In the genomic region with DNA sequence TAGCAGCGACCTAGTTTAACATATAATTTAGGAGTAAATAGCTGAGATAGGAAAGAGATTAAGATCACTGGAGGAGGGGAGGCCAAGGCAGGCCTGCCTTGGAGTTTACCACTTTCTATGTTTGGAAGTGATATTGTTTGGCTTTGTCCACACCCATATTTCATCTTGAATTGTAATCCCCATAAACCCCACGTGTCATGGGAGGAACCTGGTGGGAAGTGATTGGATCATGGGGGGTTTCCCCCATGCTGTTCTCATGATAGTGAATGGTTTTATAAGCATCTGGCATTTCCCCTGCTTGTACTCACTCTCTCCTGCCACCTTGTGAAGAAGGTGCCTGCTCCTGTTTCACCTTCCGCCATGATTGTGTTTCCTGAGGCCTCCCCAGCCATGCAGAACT, we compare ENCODE assay signal across 17 cellular contexts. TPM values are rescaled to one million over a fixed set of nuclear protein-coding genes. Genes with fewer than 3 reads are reported as not detected.
A peak's percentile ranks its signal among the peaks of the same experiment; 100 is the strongest.
DNase-seq lines count a peak whose midpoint lies in the region; ATAC-seq and TF ChIP-seq lines count a peak whose summit lies in the region.
"Had no signal": no experiment of that assay in that cellular context is flagged by ENCODE, and none has a peak within 500 bp of the region (broad histone marks: within the 10 kb centered on the region; RNA-seq: fewer than 3 reads in every experiment).

No MANE protein-coding gene starts in this region.

- no peaks in the 10 kb centered on the region for H3K9me3 Mint-ChIP-seq in activated naive CD4-positive, alpha-beta T cell treated with anti-CD3 and anti-CD28 coated beads, Interleukin-2, amount 50 U/mL, for 72 hours
- H3K9me3 Mint-ChIP-seq: CD4-positive, CD25-positive, alpha-beta regulatory T cell; CD8-positive, alpha-beta memory T cell; GM23338; IgD-negative memory B cell had no signal

- intact Hi-C loops in left colon (cut with DNase I, micrococcal nuclease) = no loop called here

- no peaks in the 10 kb centered on the region for H3K36me3 ChIP-seq in HEK293 (ENCODE audit: control insufficient read depth in 2 of 2, insufficient read depth in 1 of 2, low read length in 2 of 2)
- H3K36me3 ChIP-seq: BE2C had no signal

- peak; percentile 63 for ATAC-seq in left colon
- no peak for ATAC-seq in activated naive CD4-positive, alpha-beta T cell treated with anti-CD3 and anti-CD28 coated beads, Interleukin-2, amount 50 U/mL, for 72 hours
- ATAC-seq: GM23338, HCT116, HepG2 had no signal

- no peak overlapping the region for H3K27ac Mint-ChIP-seq in activated naive CD4-positive, alpha-beta T cell treated with anti-CD3 and anti-CD28 coated beads, Interleukin-2, amount 50 U/mL, for 72 hours
- H3K27ac Mint-ChIP-seq: CD4-positive, CD25-positive, alpha-beta regulatory T cell; GM23338; IgD-negative memory B cell had no signal

- POLR2A ChIA-PET in HEK293 (lab: Yijun Ruan, JAX) = interaction anchor here (0.5 kb wide), 1 partner anchor 31 kb away, joined by 7 read pairs; no protein-coding TSS in a partner anchor

- no peaks in the 10 kb centered on the region for H3K36me3 Mint-ChIP-seq in activated naive CD4-positive, alpha-beta T cell treated with anti-CD3 and anti-CD28 coated beads, Interleukin-2, amount 50 U/mL, for 72 hours
- H3K36me3 Mint-ChIP-seq: CD4-positive, CD25-positive, alpha-beta regulatory T cell had no signal

- no peak overlapping the region for H3K27ac ChIP-seq in HEK293 (ENCODE audit: extremely low read depth, low read depth, low read length)

- CTCF ChIA-PET in HEK293 (lab: Yijun Ruan, JAX) = interaction anchor here (1.2 kb wide), 1 partner anchor 59 kb away, joined by 4 read pairs; no protein-coding TSS in a partner anchor

- H3K9me3 ChIP-seq in HEK293 (ENCODE audit: control insufficient read depth, insufficient read depth, low read depth, low read length) = no peaks in the 10 kb centered on the region
- H3K9me3 ChIP-seq: BE2C had no signal

- in situ Hi-C loops in KBM-7 (cut with MboI; ENCODE audit: low pct_unique_long_range_greater_than_20kb, low sequenced_read_pairs) (no loop called here), G401 (cut with HindIII; ENCODE audit: low sequenced_read_pairs) (no loop called here)

- H3K4me1 ChIP-seq in HEK293 (ENCODE audit: control insufficient read depth, insufficient read depth, low read length) = no peaks in the 10 kb centered on the region
- H3K4me1 ChIP-seq: BE2C had no signal

- DNase-seq in OCI-M1 (lab: John Stamatoyannopoulos, UW) = peak; percentile 21
- DNase-seq in left colon = no peak
- DNase-seq in activated naive CD4-positive, alpha-beta T cell treated with anti-CD3 and anti-CD28 coated beads, Interleukin-2, amount 50 U/mL, for 72 hours (ENCODE audit: low spot score in 2 of 2) = no peak
- DNase-seq in KBM-7 = no peak
- no peak for DNase-seq in G401 (ENCODE audit: low spot score)
- DNase-seq: BE2C; C1 segment of cervical spinal cord; CD4-positive, CD25-positive, alpha-beta regulatory T cell; CD8-positive, alpha-beta memory T cell; COR-L47; GDM1 had no signal

- no peak overlapping the region for H3K4me3 ChIP-seq in HEK293 (ENCODE audit: low read depth, low read length)
- H3K4me3 ChIP-seq: GM23338 had no signal

- TF ChIP-seq CTCF in HEK293 (tag by site-specific recombination; IDR thresholded peaks at IDR 0.05) = no peak

TF ChIP-seq in HEK293, 187 proteins besides CTCF, POLR2A, EP300 and RAD21:
- TF ChIP-seq ZBTB1 (tag by site-specific recombination; IDR thresholded peaks at IDR 0.05) (no peak), ZNF274 (IDR thresholded peaks at IDR 0.05; ENCODE audit: low read length) (no peak), ZNF274 (tag by site-specific recombination; IDR thresholded peaks at IDR 0.05; ENCODE audit: borderline replicate concordance) (no peak), ZNF623 (tag by site-specific recombination; IDR thresholded peaks at IDR 0.05) (no peak), GLI2 (tag by site-specific recombination; IDR thresholded peaks at IDR 0.05; ENCODE audit: borderline replicate concordance, low read depth) (no peak), ZNF112 (tag by site-specific recombination; IDR thresholded peaks at IDR 0.05) (no peak), ZIC2 (tag by site-specific recombination; IDR thresholded peaks at IDR 0.05) (peak; percentile 65), ZNF302 (tag by site-specific recombination; IDR thresholded peaks at IDR 0.05; ENCODE audit: low read depth) (no peak)
- TF ChIP-seq, protein P1, sequence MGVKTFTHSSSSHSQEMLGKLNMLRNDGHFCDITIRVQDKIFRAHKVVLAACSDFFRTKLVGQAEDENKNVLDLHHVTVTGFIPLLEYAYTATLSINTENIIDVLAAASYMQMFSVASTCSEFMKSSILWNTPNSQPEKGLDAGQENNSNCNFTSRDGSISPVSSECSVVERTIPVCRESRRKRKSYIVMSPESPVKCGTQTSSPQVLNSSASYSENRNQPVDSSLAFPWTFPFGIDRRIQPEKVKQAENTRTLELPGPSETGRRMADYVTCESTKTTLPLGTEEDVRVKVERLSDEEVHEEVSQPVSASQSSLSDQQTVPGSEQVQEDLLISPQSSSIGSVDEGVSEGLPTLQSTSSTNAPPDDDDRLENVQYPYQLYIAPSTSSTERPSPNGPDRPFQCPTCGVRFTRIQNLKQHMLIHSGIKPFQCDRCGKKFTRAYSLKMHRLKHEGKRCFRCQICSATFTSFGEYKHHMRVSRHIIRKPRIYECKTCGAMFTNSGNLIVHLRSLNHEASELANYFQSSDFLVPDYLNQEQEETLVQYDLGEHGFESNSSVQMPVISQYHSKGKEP (tag by site-specific recombination; IDR thresholded peaks at IDR 0.05) = no peak

RNA-seq across cellular contexts. Expression of a gene that starts 58.3 kb away (rescaled TPM):
- 10 to 100 TPM in 1 of 2 donors, 1 to 10 TPM in 1; 5.3 to 11.1 TPM for total RNA-seq in left colon
- total RNA-seq in activated naive CD4-positive, alpha-beta T cell treated with anti-CD3 and anti-CD28 coated beads, Interleukin-2, amount 50 U/mL, for 72 hours = under 1 TPM in 1 of 2 donors, not detected in 1; 0.25 TPM
- total RNA-seq in G401 (2014; rRNA removed; shearing (Covaris generic)) = not detected in 2 replicates
- total RNA-seq: A172 had no signal
